In the genomic region with DNA sequence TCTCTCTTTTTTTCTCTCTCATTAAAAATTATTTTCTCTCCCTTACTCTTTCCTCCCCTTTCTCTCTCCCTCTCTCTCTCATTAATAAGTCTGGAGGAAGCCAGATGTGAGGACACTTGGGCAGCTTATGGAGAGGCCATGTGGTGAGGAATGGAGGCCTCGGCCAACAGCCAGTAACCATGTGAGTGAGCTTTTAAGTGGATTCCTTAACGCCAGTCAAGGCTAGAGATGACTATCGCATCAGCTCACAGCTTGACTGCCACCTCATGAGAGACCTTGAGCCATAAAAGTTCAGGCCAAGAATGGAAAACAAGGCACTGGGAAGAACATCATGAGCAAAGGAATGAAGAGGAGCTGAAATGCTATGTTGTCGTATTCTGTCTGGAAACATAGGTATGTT, we compare ENCODE assay signal across 25 cellular contexts. TPM values are rescaled to one million over a fixed set of nuclear protein-coding genes. Genes with fewer than 3 reads are reported as not detected.
A peak's percentile ranks its signal among the peaks of the same experiment; 100 is the strongest.
DNase-seq lines count a peak whose midpoint lies in the region; ATAC-seq and TF ChIP-seq lines count a peak whose summit lies in the region.
"Had no signal": no experiment of that assay in that cellular context is flagged by ENCODE, and none has a peak within 500 bp of the region (broad histone marks: within the 10 kb centered on the region; RNA-seq: fewer than 3 reads in every experiment).

No MANE protein-coding gene starts in this region.

- H3K36me3 Mint-ChIP-seq in endodermal cell (ENCODE audit: low read depth): no peaks in the 10 kb centered on the region
- peaks cover 8% of the 10 kb centered on the region for H3K36me3 Mint-ChIP-seq in mesothelial cell of epicardium
- H3K36me3 Mint-ChIP-seq in activated naive CD4-positive, alpha-beta T cell treated with anti-CD3 and anti-CD28 coated beads, Interleukin-2, amount 10 ng/mL, durations not matched to agents 7 days and 5 days: no peaks in the 10 kb centered on the region
- H3K36me3 Mint-ChIP-seq: CD14-positive monocyte, T-cell had no signal

- 93% methylated on average over 3 to 4 of the region's 4 CpGs for WGBS in endodermal cell (ENCODE audit: insufficient coverage in 1 of 2, insufficient read length in 1 of 2), 2 experiments

- H3K9ac ChIP-seq in endodermal cell (ENCODE audit: extremely low read depth, low read length, poor library complexity, severe bottlenecking): no peak overlapping the region

- H3K4me3 Mint-ChIP-seq in endodermal cell (no peak overlapping the region), mesothelial cell of epicardium (no peak overlapping the region)
- H3K4me3 Mint-ChIP-seq in activated naive CD4-positive, alpha-beta T cell treated with anti-CD3 and anti-CD28 coated beads, Interleukin-2, amount 10 ng/mL, durations not matched to agents 7 days and 5 days: no peak overlapping the region
- H3K4me3 Mint-ChIP-seq: activated CD4-positive, alpha-beta T cell treated with anti-CD3 and anti-CD28 coated beads for 36 hours; activated T-cell treated with anti-CD3 and anti-CD28 coated beads, Interleukin-2, amount 50 U/mL, for 72 hours; CD14-positive monocyte; T-cell had no signal

- DNase-seq in DMS79 treated with DMSO at 0.1 percent for 48 hours (lab: John Stamatoyannopoulos, UW) (peak; percentile 89), M059J (ENCODE audit: low read depth) (peak; percentile 30), endodermal cell (no peak), mesothelial cell of epicardium (ENCODE audit: low spot score in 2 of 2, unreplicated experiment in 2 of 2) (no peak), NCI-H748 (lab: John Stamatoyannopoulos, UW; ENCODE audit: unreplicated experiment) (no peak), left ventricle myocardium superior (no peak)
- DNase-seq in activated naive CD4-positive, alpha-beta T cell treated with anti-CD3 and anti-CD28 coated beads, Interleukin-2, amount 10 ng/mL, durations not matched to agents 7 days and 5 days: no peak
- DNase-seq: activated CD4-positive, alpha-beta T cell treated with anti-CD3 and anti-CD28 coated beads for 36 hours; activated naive CD4-positive, alpha-beta T cell treated with anti-CD3 and anti-CD28 coated beads, Interleukin-2, amount 50 U/mL, for 16 hours; activated T-cell treated with anti-CD3 and anti-CD28 coated beads, Interleukin-2, amount 50 U/mL, for 72 hours; aorta; central memory CD4-positive, alpha-beta T cell; dorsolateral prefrontal cortex; foreskin melanocyte; HCEC 1CT; NCI-H2081; NCI-H345; PC-9; stimulated activated CD4-positive, alpha-beta T cell treated with anti-CD3 and anti-CD28 coated beads, Interleukin-12 subunit alpha, Interleukin-12 subunit beta, amount 100 ng/mL, for 4 hours; T-cell; uterus had no signal

- no peaks in the 10 kb centered on the region for H3K27me3 Mint-ChIP-seq in endodermal cell (ENCODE audit: insufficient read depth)
- H3K27me3 Mint-ChIP-seq in mesothelial cell of epicardium (ENCODE audit: low read depth): no peaks in the 10 kb centered on the region
- peaks cover 8% of the 10 kb centered on the region for H3K27me3 Mint-ChIP-seq in activated naive CD4-positive, alpha-beta T cell treated with anti-CD3 and anti-CD28 coated beads, Interleukin-2, amount 10 ng/mL, durations not matched to agents 7 days and 5 days

- H3K4me3 ChIP-seq in endodermal cell (ENCODE audit: low read length): no peak overlapping the region
- H3K4me3 ChIP-seq: dorsolateral prefrontal cortex, hepatocyte, PC-9, right atrium auricular region, uterus had no signal

- H3K27ac Mint-ChIP-seq in endodermal cell (peak overlapping the region; percentile 9), mesothelial cell of epicardium (peak overlapping the region; percentile 53)
- no peak overlapping the region for H3K27ac Mint-ChIP-seq in activated naive CD4-positive, alpha-beta T cell treated with anti-CD3 and anti-CD28 coated beads, Interleukin-2, amount 10 ng/mL, durations not matched to agents 7 days and 5 days
- H3K27ac Mint-ChIP-seq: activated CD4-positive, alpha-beta T cell treated with anti-CD3 and anti-CD28 coated beads for 36 hours; activated T-cell treated with anti-CD3 and anti-CD28 coated beads, Interleukin-2, amount 50 U/mL, for 72 hours; CD14-positive monocyte; T-cell had no signal

- intact Hi-C loops in left ventricle myocardium superior (cut with micrococcal nuclease): no loop called here

- H3K36me3 ChIP-seq in endodermal cell (ENCODE audit: control insufficient read depth, insufficient read depth, low read length): no peaks in the 10 kb centered on the region
- H3K36me3 ChIP-seq: right atrium auricular region, uterus had no signal

- H3K27me3 ChIP-seq in endodermal cell (ENCODE audit: control insufficient read depth, insufficient read depth, low read length, poor library complexity, severe bottlenecking): no peaks in the 10 kb centered on the region
- H3K27me3 ChIP-seq: hepatocyte, right atrium auricular region, uterus had no signal

- H3K27ac ChIP-seq in endodermal cell (ENCODE audit: low read depth, low read length): no peak overlapping the region
- H3K27ac ChIP-seq: dorsolateral prefrontal cortex, hepatocyte, PC-9, right atrium auricular region, uterus had no signal

- no peaks in the 10 kb centered on the region for H3K9me3 ChIP-seq in endodermal cell (ENCODE audit: control insufficient read depth, low read length)
- H3K9me3 ChIP-seq: uterus had no signal

- H3K4me1 ChIP-seq in endodermal cell (ENCODE audit: control insufficient read depth, insufficient read depth, low read length): no peaks in the 10 kb centered on the region
- H3K4me1 ChIP-seq: right atrium auricular region, uterus had no signal

- H3K9me3 Mint-ChIP-seq in endodermal cell (no peaks in the 10 kb centered on the region), mesothelial cell of epicardium (peaks cover 20% of the 10 kb centered on the region)
- no peaks in the 10 kb centered on the region for H3K9me3 Mint-ChIP-seq in activated naive CD4-positive, alpha-beta T cell treated with anti-CD3 and anti-CD28 coated beads, Interleukin-2, amount 10 ng/mL, durations not matched to agents 7 days and 5 days

- CTCF ChIA-PET in activated naive CD4-positive, alpha-beta T cell treated with anti-CD3 and anti-CD28 coated beads, Interleukin-2, amount 10 ng/mL, durations not matched to agents 7 days and 5 days (lab: Charles Lee): no interaction called here

- no peaks in the 10 kb centered on the region for H3K4me1 Mint-ChIP-seq in endodermal cell
- peaks cover 25% of the 10 kb centered on the region for H3K4me1 Mint-ChIP-seq in mesothelial cell of epicardium
- H3K4me1 Mint-ChIP-seq in activated naive CD4-positive, alpha-beta T cell treated with anti-CD3 and anti-CD28 coated beads, Interleukin-2, amount 10 ng/mL, durations not matched to agents 7 days and 5 days: no peaks in the 10 kb centered on the region
- H3K4me1 Mint-ChIP-seq: activated CD4-positive, alpha-beta T cell treated with anti-CD3 and anti-CD28 coated beads for 36 hours; CD14-positive monocyte; T-cell had no signal

- TF ChIP-seq CTCF in endodermal cell (conservative IDR thresholded peaks at IDR 0.05): no peak
- TF ChIP-seq CTCF in mesothelial cell of epicardium (IDR thresholded peaks at IDR 0.05; ENCODE audit: unreplicated experiment): no peak

- ATAC-seq in left ventricle myocardium superior: no peak
- ATAC-seq in HG03135 (IDR thresholded peaks at IDR 0.05; ENCODE audit: unreplicated experiment): no peak
- ATAC-seq: activated CD4-positive, alpha-beta T cell treated with anti-CD3 and anti-CD28 coated beads for 36 hours; activated T-cell treated with anti-CD3 and anti-CD28 coated beads, Interleukin-2, amount 50 U/mL, for 72 hours; T-cell had no signal

RNA-seq across cellular contexts. Expression of gene ETAA1, which starts 39.1 kb away (rescaled TPM):
- 18.9 and 19.1 TPM in 2 replicates for total RNA-seq in M059J (2014; rRNA removed; shearing (Covaris generic))
- 10 to 100 TPM; 18.9 to 21.3 TPM for total RNA-seq in endodermal cell
- polyA plus RNA-seq in endodermal cell (2013, experiment 1 of 2): 21.2 TPM
- 22.5 TPM for polyA plus RNA-seq in endodermal cell (2013, experiment 2 of 2)
- 18.9 to 21.1 TPM (median 19.8 TPM) in 3 replicates for total RNA-seq in mesothelial cell of epicardium
- total RNA-seq in left ventricle myocardium superior: 3.9 TPM

Comparison
In these comparisons a context has a peak if more than half of its experiments do, and no peak if none do; other contexts are left out.
1. DNase-seq: peak in DMS79 treated with DMSO at 0.1 percent for 48 hours (single experiment) and M059J (single experiment); none in endodermal cell (single experiment), mesothelial cell of epicardium (0 of 2), activated naive CD4-positive, alpha-beta T cell treated with anti-CD3 and anti-CD28 coated beads, Interleukin-2, amount 10 ng/mL, durations not matched to agents 7 days and 5 days (single experiment), NCI-H748 (single experiment) and left ventricle myocardium superior (single experiment).